Comparison of ENCODE assay signal across 8 cellular contexts in genomic region chr20:50190251-50191064, GRCh38. TPM values are rescaled to one million over a fixed set of nuclear protein-coding genes. Genes with fewer than 3 reads are reported as not detected.
A peak's percentile ranks its signal among the peaks of the same experiment; 100 is the strongest.
DNase-seq lines count a peak whose midpoint lies in the region; ATAC-seq and TF ChIP-seq lines count a peak whose summit lies in the region.

CEBPB (plus strand) TSS chr20:50190830; CDS start chr20:50191034, 204 bp downstream.

- H2AFZ ChIP-seq in OCI-LY1 (ENCODE audit: low read length) = no peak within 1 kb of the TSS

- no peaks in the 10 kb centered on the region for H3K9me2 ChIP-seq in OCI-LY1 (ENCODE audit: low read depth, low read length)

- TF ChIP-seq CTCF in OCI-LY1 (IDR thresholded peaks at IDR 0.05; ENCODE audit: low read length) = peak; percentile 52; the same call in 1 of the 2 replicates

- H3K79me2 ChIP-seq in OCI-LY1 (ENCODE audit: insufficient read depth, low read length) = no peaks in the 10 kb centered on the region

- H3K4me2 ChIP-seq in OCI-LY1 (ENCODE audit: low read length) = peak within 1 kb of the TSS; percentile 69

- peak within 1 kb of the TSS; percentile 74 for H3K9ac ChIP-seq in OCI-LY1 (ENCODE audit: low read length)

- H3K27ac ChIP-seq in OCI-LY1 (ENCODE audit: low read depth, low read length, poor library complexity, severe bottlenecking) = peak within 1 kb of the TSS; percentile 67

- H4K20me1 ChIP-seq in OCI-LY1 (ENCODE audit: insufficient read depth, low read length) = no peaks in the 10 kb centered on the region

- no peaks in the 10 kb centered on the region for H3K27me3 ChIP-seq in OCI-LY1 (ENCODE audit: insufficient read depth, low read length)

- peak within 1 kb of the TSS; percentile 75 for H3K4me3 ChIP-seq in OCI-LY1 (ENCODE audit: low read depth, low read length, poor library complexity, severe bottlenecking)

- in situ Hi-C loops in endometrial microvascular endothelial cells (cut with HindIII; ENCODE audit: inconsistent ontology term, low pct_unique_long_range_greater_than_20kb, low sequenced_read_pairs) = no loop called here

- ATAC-seq in GM18907 (IDR thresholded peaks at IDR 0.05; ENCODE audit: unreplicated experiment) = peak; percentile 43

- DNase-seq in AG08395 (ENCODE audit: low spot score) (peak; percentile 96), HK-2 (ENCODE audit: unreplicated experiment) (peak; percentile 92), midbrain (lab: John Stamatoyannopoulos, UW) (peak; percentile 82)
- DNase-seq in activated CD8-positive, alpha-beta memory T cell treated with anti-CD3 and anti-CD28 coated beads, Interleukin-2, amount 50 U/mL, for 24 hours (ENCODE audit: extremely low read depth) = peak; percentile 53
- peak; percentile 78 to 85 for DNase-seq in stimulated activated CD8-positive, alpha-beta memory T cell treated with anti-CD3 and anti-CD28 coated beads, Interleukin-2, amount 100 ng/mL, for 48 hours (ENCODE audit: low read depth in 2 of 2)

- H3K36me3 ChIP-seq in OCI-LY1 (ENCODE audit: insufficient read depth, low read length) = peaks cover 10% of the 10 kb centered on the region; the same call in 1 of the 2 replicates

- no peaks in the 10 kb centered on the region for H3K9me3 ChIP-seq in OCI-LY1 (ENCODE audit: low read length)

- no peaks in the 10 kb centered on the region for H3F3A ChIP-seq in OCI-LY1 (ENCODE audit: insufficient read depth, low read length)

- H3K4me1 ChIP-seq in OCI-LY1 (ENCODE audit: insufficient read depth, low read length, severe bottlenecking) = peaks cover 27% of the 10 kb centered on the region

RNA-seq across cellular contexts. Expression of gene CEBPB, which starts in this region (rescaled TPM):
- 10.9 TPM for total RNA-seq in endometrial microvascular endothelial cells (ENCODE audit: inconsistent ontology term)

Comparison
In these comparisons a context has a peak if more than half of its experiments do, and no peak if none do; other contexts are left out.
1. Peak in every context shown above with its lines: DNase-seq, ATAC-seq, H3K4me3 ChIP-seq and H3K27ac ChIP-seq.